ENCODE assay signal across 9 cellular contexts in genomic region chr2:44778221-44778654, GRCh38.
DNase-seq lines count a peak whose midpoint lies in the region; ATAC-seq and TF ChIP-seq lines count a peak whose summit lies in the region.
"Had no signal": no experiment of that assay in that cellular context is flagged by ENCODE, and none has a peak within 500 bp of the region (broad histone marks: within the 10 kb centered on the region; RNA-seq: fewer than 3 reads in every experiment).

No MANE protein-coding gene starts in this region.

- peaks cover 82% of the 10 kb centered on the region for H3K27me3 Mint-ChIP-seq in neural crest cell (ENCODE audit: low read depth)

- peaks cover 7% of the 10 kb centered on the region for H3K9me3 Mint-ChIP-seq in neural crest cell
- H3K9me3 Mint-ChIP-seq: dendritic cell treated with granulocyte-macrophage colony-stimulating factor and Interleukin-4, amounts not matched to agents 40 ng/mL and 50 ng/mL, for 4 days had no signal

- ATAC-seq in GM19043 (IDR thresholded peaks at IDR 0.05; ENCODE audit: low read depth, unreplicated experiment) (peak; percentile 40), HG02884 (IDR thresholded peaks at IDR 0.05; ENCODE audit: unreplicated experiment) (peak; percentile 38)

- H3K4me1 Mint-ChIP-seq in neural crest cell, result peaks cover 28% of the 10 kb centered on the region

- peak; percentile 6 for DNase-seq in NCI-H748 treated with DMSO at 0.1 percent for 48 hours (lab: John Stamatoyannopoulos, UW)
- no peak for DNase-seq in neural crest cell (ENCODE audit: low read depth, low spot score)
- no peak for DNase-seq in putamen (ENCODE audit: low spot score)
- no peak for DNase-seq in HuH-7 (ENCODE audit: low spot score)
- no peak for DNase-seq in cortex of kidney (lab: John Stamatoyannopoulos, UW)
- DNase-seq in activated T-cell treated with anti-CD3 and anti-CD28 coated beads, Interleukin-2, amount 50 U/mL, for 48 hours, result no peak

- no peak for TF ChIP-seq CTCF in neural crest cell (conservative IDR thresholded peaks at IDR 0.05)

- no peak overlapping the region for H3K27ac Mint-ChIP-seq in neural crest cell (ENCODE audit: unreplicated experiment)
- H3K27ac Mint-ChIP-seq: dendritic cell treated with granulocyte-macrophage colony-stimulating factor and Interleukin-4, amounts not matched to agents 40 ng/mL and 50 ng/mL, for 4 days had no signal

- H3K4me3 Mint-ChIP-seq in neural crest cell, result peak overlapping the region; percentile 54

- peaks cover 5% of the 10 kb centered on the region for H3K36me3 Mint-ChIP-seq in neural crest cell (ENCODE audit: low read depth)
